ENCODE assay signal across 10 cellular contexts in the genomic region with DNA sequence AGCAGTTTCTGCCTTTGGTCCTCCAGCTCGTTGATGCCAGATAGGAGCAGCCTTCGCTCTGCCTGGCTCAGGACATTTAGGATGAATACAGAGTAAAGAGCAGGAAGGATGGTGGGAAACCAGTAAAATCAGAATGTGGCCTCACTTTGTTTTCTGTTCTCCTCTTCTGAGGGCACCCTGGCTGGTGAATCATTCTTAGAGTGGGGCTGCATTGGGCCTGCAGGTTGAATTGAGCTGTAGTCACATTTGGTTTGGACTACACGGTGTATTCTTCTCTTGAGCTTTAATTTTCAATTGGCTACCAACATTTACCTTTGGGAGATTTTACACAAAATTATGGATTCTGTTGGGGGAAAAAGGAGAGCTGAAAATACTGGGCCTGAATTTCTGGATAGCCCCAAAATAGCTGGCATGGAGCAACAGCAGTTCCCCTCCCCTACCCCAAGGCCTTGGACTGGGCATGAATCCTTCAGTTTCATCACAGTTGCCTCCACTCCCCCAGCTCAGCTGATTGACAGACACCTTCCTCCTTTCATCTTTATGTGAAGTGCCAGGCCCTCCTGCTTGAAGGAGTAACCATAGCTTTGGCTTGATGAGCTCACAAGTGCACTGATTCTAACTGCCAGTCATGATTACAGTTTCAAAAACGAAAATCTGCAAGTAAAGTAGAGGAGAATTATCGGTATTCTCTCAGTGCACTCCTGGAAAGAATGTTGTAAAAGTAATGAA. TPM values are rescaled to one million over a fixed set of nuclear protein-coding genes. Genes with fewer than 3 reads are reported as not detected.
DNase-seq lines count a peak whose midpoint lies in the region; ATAC-seq and TF ChIP-seq lines count a peak whose summit lies in the region.
"Had no signal": no experiment of that assay in that cellular context is flagged by ENCODE, and none has a peak within 500 bp of the region (broad histone marks: within the 10 kb centered on the region; RNA-seq: fewer than 3 reads in every experiment).

No MANE protein-coding gene starts in this region.

- H3K27ac ChIP-seq in trophoblast cell (ENCODE audit: low read depth, low read length) (no peak overlapping the region), uterus (no peak overlapping the region)
- H3K27ac ChIP-seq: BLaER1 treated with 17β-estradiol and CSF1 and Interleukin-3, amounts not matched to agents 10 nM and 100 nM had no signal

- H2BK120ac ChIP-seq in trophoblast cell (ENCODE audit: insufficient read depth, low read length, poor library complexity): no peak overlapping the region

- no peak overlapping the region for H2BK12ac ChIP-seq in trophoblast cell (ENCODE audit: low read length)

- no peak overlapping the region for H3K4me2 ChIP-seq in trophoblast cell (ENCODE audit: low read length)
- H3K4me2 ChIP-seq: BLaER1 treated with 17β-estradiol and CSF1 and Interleukin-3, amounts not matched to agents 10 nM and 100 nM had no signal

- no peaks in the 10 kb centered on the region for H3K79me2 ChIP-seq in trophoblast cell (ENCODE audit: control insufficient read depth, insufficient read depth, low read length, poor library complexity)

- H3K14ac ChIP-seq in trophoblast cell (ENCODE audit: low read length): no peak overlapping the region

- no peak for DNase-seq in activated CD8-positive, alpha-beta memory T cell treated with anti-CD3 and anti-CD28 coated beads, Interleukin-2, amount 10 ng/mL, durations not matched to agents 7 days and 5 days
- DNase-seq in activated CD8-positive, alpha-beta memory T cell treated with anti-CD3 and anti-CD28 coated beads, Interleukin-2, amount 50 U/mL, for 48 hours: no peak
- no peak for DNase-seq in activated naive CD8-positive, alpha-beta T cell treated with anti-CD3 and anti-CD28 coated beads, Interleukin-2, amount 50 U/mL, for 24 hours
- DNase-seq in stimulated activated effector memory CD8-positive, alpha-beta T cell treated with anti-CD3 and anti-CD28 coated beads, Interleukin-12 subunit alpha, Interleukin-12 subunit beta, amount 100 ng/mL, for 72 hours (ENCODE audit: low spot score in 2 of 2): no peak
- no peak for DNase-seq in trophoblast cell
- no peak for DNase-seq in uterus

- no CpG with 5 or more reads among the region's 5 CpGs for WGBS in trophoblast cell (ENCODE audit: extremely low coverage, insufficient coverage, insufficient read length)

- H3K36me3 Mint-ChIP-seq in activated CD8-positive, alpha-beta memory T cell treated with anti-CD3 and anti-CD28 coated beads, Interleukin-2, amount 10 ng/mL, durations not matched to agents 7 days and 5 days: peaks cover 53% of the 10 kb centered on the region
- peaks cover 53% of the 10 kb centered on the region for H3K36me3 Mint-ChIP-seq in activated naive CD8-positive, alpha-beta T cell treated with anti-CD3 and anti-CD28 coated beads, Interleukin-2, amount 50 U/mL, for 24 hours (ENCODE audit: low read depth)
- H3K36me3 Mint-ChIP-seq in stimulated activated effector memory CD8-positive, alpha-beta T cell treated with anti-CD3 and anti-CD28 coated beads, Interleukin-12 subunit alpha, Interleukin-12 subunit beta, amount 100 ng/mL, for 72 hours: peaks cover 100% of the 10 kb centered on the region

- H3K23ac ChIP-seq in trophoblast cell (ENCODE audit: low read length): no peak overlapping the region

- peak; percentile 10 for ATAC-seq in activated CD8-positive, alpha-beta memory T cell treated with anti-CD3 and anti-CD28 coated beads, Interleukin-2, amount 10 ng/mL, durations not matched to agents 7 days and 5 days
- ATAC-seq in HG03066 (IDR thresholded peaks at IDR 0.05; ENCODE audit: low read depth, unreplicated experiment) (peak; percentile 17), HG03469 (IDR thresholded peaks at IDR 0.05; ENCODE audit: unreplicated experiment) (no peak)
- peak; percentile 26 for ATAC-seq in activated naive CD8-positive, alpha-beta T cell treated with anti-CD3 and anti-CD28 coated beads, Interleukin-2, amount 50 U/mL, for 24 hours
- ATAC-seq in stimulated activated effector memory CD8-positive, alpha-beta T cell treated with anti-CD3 and anti-CD28 coated beads, Interleukin-12 subunit alpha, Interleukin-12 subunit beta, amount 100 ng/mL, for 72 hours: peak; percentile 66

- H3K4me3 Mint-ChIP-seq in activated CD8-positive, alpha-beta memory T cell treated with anti-CD3 and anti-CD28 coated beads, Interleukin-2, amount 10 ng/mL, durations not matched to agents 7 days and 5 days: no peak overlapping the region
- no peak overlapping the region for H3K4me3 Mint-ChIP-seq in activated naive CD8-positive, alpha-beta T cell treated with anti-CD3 and anti-CD28 coated beads, Interleukin-2, amount 50 U/mL, for 24 hours
- no peak overlapping the region for H3K4me3 Mint-ChIP-seq in stimulated activated effector memory CD8-positive, alpha-beta T cell treated with anti-CD3 and anti-CD28 coated beads, Interleukin-12 subunit alpha, Interleukin-12 subunit beta, amount 100 ng/mL, for 72 hours
- H3K4me3 Mint-ChIP-seq: neural crest cell had no signal

- H3K79me1 ChIP-seq in trophoblast cell (ENCODE audit: low read length): no peaks in the 10 kb centered on the region

- H4K91ac ChIP-seq in trophoblast cell (ENCODE audit: low read depth, low read length): no peak overlapping the region

- H2AK5ac ChIP-seq in trophoblast cell (ENCODE audit: low read length): no peak overlapping the region

- CTCF ChIA-PET in activated CD8-positive, alpha-beta memory T cell treated with anti-CD3 and anti-CD28 coated beads, Interleukin-2, amount 10 ng/mL, durations not matched to agents 7 days and 5 days (lab: Charles Lee): interaction anchor here (0.8 to 2.1 kb wide), 25 partner anchors 8 to 304 kb away, joined by 3 to 15 read pairs (median 5); a partner anchor contains a TSS

- intact Hi-C loops in uterus (cut with DNase I; ENCODE audit: low total_unique reads): no loop called here

- peaks cover 40% of the 10 kb centered on the region for H3K4me1 Mint-ChIP-seq in activated CD8-positive, alpha-beta memory T cell treated with anti-CD3 and anti-CD28 coated beads, Interleukin-2, amount 10 ng/mL, durations not matched to agents 7 days and 5 days
- H3K4me1 Mint-ChIP-seq in activated naive CD8-positive, alpha-beta T cell treated with anti-CD3 and anti-CD28 coated beads, Interleukin-2, amount 50 U/mL, for 24 hours: peaks cover 36% of the 10 kb centered on the region
- peaks cover 42% of the 10 kb centered on the region for H3K4me1 Mint-ChIP-seq in stimulated activated effector memory CD8-positive, alpha-beta T cell treated with anti-CD3 and anti-CD28 coated beads, Interleukin-12 subunit alpha, Interleukin-12 subunit beta, amount 100 ng/mL, for 72 hours

- H3K4me3 ChIP-seq in trophoblast cell (ENCODE audit: low read depth, low read length): no peak overlapping the region
- H3K4me3 ChIP-seq in uterus: no peak overlapping the region
- H3K4me3 ChIP-seq: BLaER1 treated with 17β-estradiol and CSF1 and Interleukin-3, amounts not matched to agents 10 nM and 100 nM had no signal

- H3K9me3 ChIP-seq in trophoblast cell (ENCODE audit: insufficient read depth, low read depth, low read length): no peaks in the 10 kb centered on the region
- H3K9me3 ChIP-seq in uterus: no peaks in the 10 kb centered on the region
- H3K9me3 ChIP-seq: BLaER1 treated with 17β-estradiol and CSF1 and Interleukin-3, amounts not matched to agents 10 nM and 100 nM had no signal

- H3K9ac ChIP-seq in trophoblast cell (ENCODE audit: low read length): no peak overlapping the region

- H3K27me3 ChIP-seq in trophoblast cell (ENCODE audit: insufficient read depth, low read length) (no peaks in the 10 kb centered on the region), uterus (no peaks in the 10 kb centered on the region)
- H3K27me3 ChIP-seq: BLaER1 treated with 17β-estradiol and CSF1 and Interleukin-3, amounts not matched to agents 10 nM and 100 nM had no signal

- H4K12ac ChIP-seq in trophoblast cell (ENCODE audit: low read depth, low read length): no peak overlapping the region

- H2AFZ ChIP-seq in trophoblast cell (ENCODE audit: insufficient read depth, low read length, poor library complexity): no peak overlapping the region

- H4K8ac ChIP-seq in trophoblast cell (ENCODE audit: low read depth, low read length): no peak overlapping the region

- TF ChIP-seq CTCF in uterus (IDR thresholded peaks at IDR 0.05): no peak

- no peak overlapping the region for H3K4ac ChIP-seq in trophoblast cell (ENCODE audit: low read depth, low read length)

- H2BK5ac ChIP-seq in trophoblast cell (ENCODE audit: low read depth, low read length, poor library complexity): no peak overlapping the region

- no peaks in the 10 kb centered on the region for H3K9me3 Mint-ChIP-seq in activated CD8-positive, alpha-beta memory T cell treated with anti-CD3 and anti-CD28 coated beads, Interleukin-2, amount 10 ng/mL, durations not matched to agents 7 days and 5 days (ENCODE audit: low read depth)
- H3K9me3 Mint-ChIP-seq in activated naive CD8-positive, alpha-beta T cell treated with anti-CD3 and anti-CD28 coated beads, Interleukin-2, amount 50 U/mL, for 24 hours: no peaks in the 10 kb centered on the region
- H3K9me3 Mint-ChIP-seq in stimulated activated effector memory CD8-positive, alpha-beta T cell treated with anti-CD3 and anti-CD28 coated beads, Interleukin-12 subunit alpha, Interleukin-12 subunit beta, amount 100 ng/mL, for 72 hours: no peaks in the 10 kb centered on the region
- H3K9me3 Mint-ChIP-seq: neural crest cell had no signal

- H3K18ac ChIP-seq in trophoblast cell (ENCODE audit: low read length): no peak overlapping the region

- no peaks in the 10 kb centered on the region for H3K4me1 ChIP-seq in trophoblast cell (ENCODE audit: control insufficient read depth in 1 of 2, insufficient read depth in 2 of 2, low read length in 2 of 2)
- no peaks in the 10 kb centered on the region for H3K4me1 ChIP-seq in uterus

- H3K36me3 ChIP-seq in trophoblast cell (ENCODE audit: control insufficient read depth in 1 of 2, insufficient read depth in 2 of 2, low read length in 2 of 2): peaks cover 14 to 26% of the 10 kb centered on the region in 2 experiments
- H3K36me3 ChIP-seq in uterus: no peaks in the 10 kb centered on the region

- no peaks in the 10 kb centered on the region for H3K27me3 Mint-ChIP-seq in activated CD8-positive, alpha-beta memory T cell treated with anti-CD3 and anti-CD28 coated beads, Interleukin-2, amount 10 ng/mL, durations not matched to agents 7 days and 5 days
- H3K27me3 Mint-ChIP-seq in activated naive CD8-positive, alpha-beta T cell treated with anti-CD3 and anti-CD28 coated beads, Interleukin-2, amount 50 U/mL, for 24 hours: no peaks in the 10 kb centered on the region

- TF ChIP-seq POLR2A in uterus (IDR thresholded peaks at IDR 0.05): no peak

- H3K27ac Mint-ChIP-seq in activated CD8-positive, alpha-beta memory T cell treated with anti-CD3 and anti-CD28 coated beads, Interleukin-2, amount 10 ng/mL, durations not matched to agents 7 days and 5 days: peak overlapping the region; percentile 54
- H3K27ac Mint-ChIP-seq in activated naive CD8-positive, alpha-beta T cell treated with anti-CD3 and anti-CD28 coated beads, Interleukin-2, amount 50 U/mL, for 24 hours: peak overlapping the region; percentile 18
- H3K27ac Mint-ChIP-seq in stimulated activated effector memory CD8-positive, alpha-beta T cell treated with anti-CD3 and anti-CD28 coated beads, Interleukin-12 subunit alpha, Interleukin-12 subunit beta, amount 100 ng/mL, for 72 hours: peak overlapping the region; percentile 15

RNA-seq across cellular contexts. Expression of a gene that starts 24.3 kb away (rescaled TPM):
- total RNA-seq in activated CD8-positive, alpha-beta memory T cell treated with anti-CD3 and anti-CD28 coated beads, Interleukin-2, amount 10 ng/mL, durations not matched to agents 7 days and 5 days: 10 to 100 TPM; 75.8 to 76.1 TPM
- polyA plus RNA-seq in trophoblast cell (2013): 28.3 and 28.4 TPM in 2 replicates
- total RNA-seq in uterus: 100 to 1,000 TPM in 1 of 4 donors, 10 to 100 TPM in 3; 43.7 to 134 (median 76.4) TPM
